ENCODE assay signal across 11 cellular contexts in genomic region chr12:109722753-109723109, GRCh38. TPM values are rescaled to one million over a fixed set of nuclear protein-coding genes. Genes with fewer than 3 reads are reported as not detected.
DNase-seq lines count a peak whose midpoint lies in the region; TF ChIP-seq lines count a peak whose summit lies in the region.
"Had no signal": no experiment of that assay in that cellular context is flagged by ENCODE, and none has a peak within 500 bp of the region (broad histone marks: within the 10 kb centered on the region; RNA-seq: fewer than 3 reads in every experiment).

No MANE protein-coding gene starts in this region.

- no peaks in the 10 kb centered on the region for H3K36me3 ChIP-seq in skeletal muscle tissue (ENCODE audit: control insufficient read depth in 3 of 3, insufficient read depth in 3 of 3, low read length in 3 of 3)

- H3K27ac ChIP-seq in VCaP = peak overlapping the region; percentile 72
- H3K27ac ChIP-seq in dorsolateral prefrontal cortex = peak overlapping the region in 54 of 59 donors; percentile 14 to 97 (median 88)
- H3K27ac ChIP-seq in skeletal muscle tissue (ENCODE audit: low read depth, low read length) = peak overlapping the region; percentile 72
- H3K27ac ChIP-seq: KMS-11 had no signal

- intact Hi-C loops in dorsolateral prefrontal cortex (cut with DNase I) = loop anchor here in 1 of 2 donors (10.0 kb wide), 1 partner anchor 152 kb away; no protein-coding TSS in a partner anchor

- no peak for DNase-seq in dorsolateral prefrontal cortex
- peak; percentile 51 for DNase-seq in myocyte (ENCODE audit: low read depth)
- DNase-seq in RPMI8226 = no peak
- DNase-seq in GM10248 (ENCODE audit: extremely low spot score) = no peak
- DNase-seq in AG20443 (ENCODE audit: low spot score) = no peak
- DNase-seq: H7, NCI-H1694 treated with DMSO at 0.1 percent for 48 hours, PC-3 had no signal

- CTCF ChIA-PET in GM10248 (lab: Yijun Ruan, JAX) = interaction anchor here (2.5 kb wide), 1 partner anchor 53 kb away, joined by 7 read pairs; no protein-coding TSS in a partner anchor

- TF ChIP-seq CTCF in VCaP (conservative IDR thresholded peaks at IDR 0.05) (no peak), dorsolateral prefrontal cortex (IDR thresholded peaks at IDR 0.05 in 54 of 56, conservative IDR thresholded peaks at IDR 0.05 in 2 of 56; ENCODE audit: low read depth in 1 of 56, partially characterized antibody in 56 of 56) (no peak), GM10248 (IDR thresholded peaks at IDR 0.05; ENCODE audit: control extremely low read depth, extremely low read depth, low read depth, missing control alignments) (no peak)

- peaks cover 0 to 3% (median 0%) of the 10 kb centered on the region in 45 donors for H3K27me3 ChIP-seq in dorsolateral prefrontal cortex
- peaks cover 0 to 9% (median 6%) of the 10 kb centered on the region in 3 donors for H3K27me3 ChIP-seq in skeletal muscle tissue (ENCODE audit: control insufficient read depth in 3 of 3, insufficient read depth in 3 of 3, low read length in 3 of 3)

- peak overlapping the region; percentile 40 to 76 (median 57) for H3K9ac ChIP-seq in skeletal muscle tissue (ENCODE audit: low read depth in 1 of 3, low read length in 3 of 3)
- H3K9ac ChIP-seq: KMS-11 had no signal

- POLR2A ChIA-PET in GM10248 (lab: Yijun Ruan, JAX) = no interaction called here

- H3K4me3 ChIP-seq in dorsolateral prefrontal cortex (peak overlapping the region in 22 of 59 donors; percentile 3 to 51 (median 20)), skeletal muscle tissue (ENCODE audit: low read length in 3 of 3) (peak overlapping the region in 1 of 3 donors; percentile 45)

- H3K9me3 ChIP-seq in skeletal muscle tissue (ENCODE audit: control insufficient read depth in 3 of 3, low read length in 3 of 3) = no peaks in the 10 kb centered on the region

- peaks cover 45 to 73% (median 59%) of the 10 kb centered on the region in 3 donors for H3K4me1 ChIP-seq in skeletal muscle tissue (ENCODE audit: control insufficient read depth in 3 of 3, insufficient read depth in 3 of 3, low read length in 3 of 3)

RNA-seq across cellular contexts. Expression of gene FAM222A, which starts 9.1 kb away (rescaled TPM):
- total RNA-seq in dorsolateral prefrontal cortex (10 to 100 TPM; 10.4 to 85.9 (median 23.1) TPM), myocyte (5.7 and 9.1 TPM in 2 replicates), skeletal muscle tissue (1.0 TPM)
- 1.9 TPM for polyA plus RNA-seq in myocyte (2012)
